Comparison of ENCODE assay signal across 1 cellular context in genomic region chr3:151976211-151977050, GRCh38.
TF ChIP-seq lines count a peak whose summit lies in the region.

No MANE protein-coding gene starts in this region.

TF ChIP-seq in K562, 482 proteins besides CTCF, POLR2A, EP300 and RAD21 (continued from another document):
- TF ChIP-seq EZH2 (IDR thresholded peaks at IDR 0.05; ENCODE audit: borderline replicate concordance, low read depth, low read length), result no peak
- peak; percentile 73 for TF ChIP-seq JUND (IDR thresholded peaks at IDR 0.05; ENCODE audit: borderline replicate concordance, low read depth, low read length)
- TF ChIP-seq JUND (tag; IDR thresholded peaks at IDR 0.05; ENCODE audit: borderline replicate concordance, low read depth, low read length), result peak; percentile 64; the same call in 1 of the 3 replicates
- TF ChIP-seq CREM (IDR thresholded peaks at IDR 0.05; ENCODE audit: low read depth), result no peak
- peak; percentile 83 for TF ChIP-seq FOSL1 (tag; conservative IDR thresholded peaks at IDR 0.05)
- no peak for TF ChIP-seq SMARCC2 (IDR thresholded peaks at IDR 0.05; ENCODE audit: low read depth)
- no peak for TF ChIP-seq ZC3H8 (IDR thresholded peaks at IDR 0.05)
- TF ChIP-seq ZNF717 (CRISPR knock-in tag; IDR thresholded peaks at IDR 0.05), result no peak
- no peak for TF ChIP-seq RBM39 (optimal IDR thresholded peaks at IDR 0.05; ENCODE audit: low read depth, low read length)
- TF ChIP-seq MCM3 (IDR thresholded peaks at IDR 0.05), result no peak
- no peak for TF ChIP-seq ZBTB8A (IDR thresholded peaks at IDR 0.05; ENCODE audit: partially characterized antibody)
- TF ChIP-seq ZBTB12 (CRISPR knock-in tag; IDR thresholded peaks at IDR 0.05), result no peak
- peak; percentile 75; the same call in 1 of the 2 replicates for TF ChIP-seq SMARCE1 (IDR thresholded peaks at IDR 0.05)
- 0 out of 2 replicates have a peak, but pooled peaks have one; percentile 3 for TF ChIP-seq MAFF (IDR thresholded peaks at IDR 0.05; ENCODE audit: low read length)
- TF ChIP-seq E2F3 (CRISPR knock-in tag; IDR thresholded peaks at IDR 0.05), result no peak
- TF ChIP-seq KDM5B (IDR thresholded peaks at IDR 0.05; ENCODE audit: insufficient replicate concordance, low read depth, low read length), result no peak
- peak; percentile 51; the same call in 1 of the 2 replicates for TF ChIP-seq HMBOX1 (IDR thresholded peaks at IDR 0.05)
- no peak for TF ChIP-seq ILK (tag; IDR thresholded peaks at IDR 0.05; ENCODE audit: borderline replicate concordance, low read depth)
- peak; percentile 46; the same call in 1 of the 2 replicates for TF ChIP-seq NFE2 (IDR thresholded peaks at IDR 0.05; ENCODE audit: low read depth)
- peak; percentile 31; the same call in 1 of the 2 replicates for TF ChIP-seq CTBP1 (IDR thresholded peaks at IDR 0.05; ENCODE audit: borderline replicate concordance)
- TF ChIP-seq, protein P1, sequence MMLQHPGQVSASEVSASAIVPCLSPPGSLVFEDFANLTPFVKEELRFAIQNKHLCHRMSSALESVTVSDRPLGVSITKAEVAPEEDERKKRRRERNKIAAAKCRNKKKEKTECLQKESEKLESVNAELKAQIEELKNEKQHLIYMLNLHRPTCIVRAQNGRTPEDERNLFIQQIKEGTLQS (IDR thresholded peaks at IDR 0.05), result peak; percentile 66; the same call in 1 of the 2 replicates
- TF ChIP-seq, protein P1 (CRISPR knock-in tag; conservative IDR thresholded peaks at IDR 0.05), result no peak
- TF ChIP-seq, protein P2, sequence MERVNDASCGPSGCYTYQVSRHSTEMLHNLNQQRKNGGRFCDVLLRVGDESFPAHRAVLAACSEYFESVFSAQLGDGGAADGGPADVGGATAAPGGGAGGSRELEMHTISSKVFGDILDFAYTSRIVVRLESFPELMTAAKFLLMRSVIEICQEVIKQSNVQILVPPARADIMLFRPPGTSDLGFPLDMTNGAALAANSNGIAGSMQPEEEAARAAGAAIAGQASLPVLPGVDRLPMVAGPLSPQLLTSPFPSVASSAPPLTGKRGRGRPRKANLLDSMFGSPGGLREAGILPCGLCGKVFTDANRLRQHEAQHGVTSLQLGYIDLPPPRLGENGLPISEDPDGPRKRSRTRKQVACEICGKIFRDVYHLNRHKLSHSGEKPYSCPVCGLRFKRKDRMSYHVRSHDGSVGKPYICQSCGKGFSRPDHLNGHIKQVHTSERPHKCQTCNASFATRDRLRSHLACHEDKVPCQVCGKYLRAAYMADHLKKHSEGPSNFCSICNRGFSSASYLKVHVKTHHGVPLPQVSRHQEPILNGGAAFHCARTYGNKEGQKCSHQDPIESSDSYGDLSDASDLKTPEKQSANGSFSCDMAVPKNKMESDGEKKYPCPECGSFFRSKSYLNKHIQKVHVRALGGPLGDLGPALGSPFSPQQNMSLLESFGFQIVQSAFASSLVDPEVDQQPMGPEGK (CRISPR knock-in tag; IDR thresholded peaks at IDR 0.05; ENCODE audit: borderline replicate concordance), result no peak
- TF ChIP-seq SAFB2 (IDR thresholded peaks at IDR 0.05; ENCODE audit: borderline replicate concordance, low read depth, low read length, severe bottlenecking), result no peak
- TF ChIP-seq SMARCA4 (IDR thresholded peaks at IDR 0.05), result peak; percentile 35; the same call in 1 of the 2 replicates
- TF ChIP-seq TCF7L2 (IDR thresholded peaks at IDR 0.05; ENCODE audit: low read depth, low read length), result no peak
- no peak for TF ChIP-seq SNIP1 (IDR thresholded peaks at IDR 0.05; ENCODE audit: low read depth)
- peak; percentile 40; the same call in 1 of the 2 replicates for TF ChIP-seq ARID1B (IDR thresholded peaks at IDR 0.05)
